18 cellular contexts compared by ENCODE assay signal in the genomic region with DNA sequence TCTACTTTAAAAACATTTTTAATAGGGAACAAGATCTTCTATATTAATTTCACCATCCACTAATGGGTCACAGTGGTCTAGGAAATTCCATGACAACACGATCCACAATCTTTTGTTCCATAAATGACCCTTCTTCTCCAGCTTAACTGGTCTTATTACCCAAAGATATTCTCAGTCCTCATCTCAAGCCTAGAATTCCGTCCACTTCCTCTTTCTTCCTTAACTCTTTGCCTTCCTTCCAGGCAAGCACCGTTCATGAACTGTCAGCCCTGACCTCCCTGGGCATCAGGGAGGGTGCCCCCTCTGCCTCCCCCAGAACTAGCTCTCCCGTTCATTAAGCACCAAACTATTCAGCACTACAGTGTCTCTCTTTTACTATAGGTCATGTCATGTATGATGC. TPM values are rescaled to one million over a fixed set of nuclear protein-coding genes. Genes with fewer than 3 reads are reported as not detected.
DNase-seq lines count a peak whose midpoint lies in the region; ATAC-seq, FAIRE-seq and TF ChIP-seq lines count a peak whose summit lies in the region.
"Had no signal": no experiment of that assay in that cellular context is flagged by ENCODE, and none has a peak within 500 bp of the region (broad histone marks: within the 10 kb centered on the region; RNA-seq: fewer than 3 reads in every experiment).

No MANE protein-coding gene starts in this region.

- RAD21 ChIA-PET in GM12878 (lab: Charles Lee; ENCODE audit: unreplicated experiment): no interaction called here

- ATAC-seq in activated CD8-positive, alpha-beta T cell treated with anti-CD3 and anti-CD28 coated beads for 36 hours: no peak
- no peak for ATAC-seq in activated CD8-positive, alpha-beta T cell treated with anti-CD3 and anti-CD28 coated beads, Interleukin-2, amount 10 ng/mL, durations not matched to agents 7 days and 5 days
- ATAC-seq in GM12878 (no peak), GM18858 (IDR thresholded peaks at IDR 0.05; ENCODE audit: unreplicated experiment) (no peak), HG03432 (IDR thresholded peaks at IDR 0.05; ENCODE audit: unreplicated experiment) (no peak)

- no peaks in the 10 kb centered on the region for H3K79me2 ChIP-seq in GM12878 (ENCODE audit: control insufficient read depth, insufficient read depth, low read length)

- 64% methylated on average over 4 of the region's 4 CpGs for WGBS in GM12878 (ENCODE audit: insufficient coverage, insufficient replicate concordance, low lambda C conversion rate, missing lambda C conversion rate)

- TF ChIP-seq EP300 in GM12878 (IDR thresholded peaks at IDR 0.05; ENCODE audit: borderline replicate concordance in 1 of 2, control insufficient read depth in 1 of 2, low read depth in 2 of 2, low read length in 2 of 2): no peak

- no peaks in the 10 kb centered on the region for H3K9me3 Mint-ChIP-seq in activated CD8-positive, alpha-beta T cell treated with anti-CD3 and anti-CD28 coated beads for 36 hours
- H3K9me3 Mint-ChIP-seq in activated CD8-positive, alpha-beta T cell treated with anti-CD3 and anti-CD28 coated beads, Interleukin-2, amount 10 ng/mL, durations not matched to agents 7 days and 5 days (ENCODE audit: insufficient read depth): no peaks in the 10 kb centered on the region
- H3K9me3 Mint-ChIP-seq: IgD-negative memory B cell had no signal

- H3K4me2 ChIP-seq in GM12878 (ENCODE audit: control insufficient read depth, insufficient read depth): no peak overlapping the region

- H3K36me3 Mint-ChIP-seq in activated CD8-positive, alpha-beta T cell treated with anti-CD3 and anti-CD28 coated beads for 36 hours (ENCODE audit: low read depth): peaks cover 64% of the 10 kb centered on the region
- peaks cover 39% of the 10 kb centered on the region for H3K36me3 Mint-ChIP-seq in activated CD8-positive, alpha-beta T cell treated with anti-CD3 and anti-CD28 coated beads, Interleukin-2, amount 10 ng/mL, durations not matched to agents 7 days and 5 days (ENCODE audit: low read depth)

- H3K9ac ChIP-seq in GM12878 (ENCODE audit: control insufficient read depth, insufficient read depth, low read length): no peak overlapping the region
- H3K9ac ChIP-seq: BLaER1 treated with 17β-estradiol and CSF1 and Interleukin-3, amounts not matched to agents 10 nM and 100 nM had no signal

- H3K27ac Mint-ChIP-seq in activated CD8-positive, alpha-beta T cell treated with anti-CD3 and anti-CD28 coated beads for 36 hours: peak overlapping the region; percentile 60
- H3K27ac Mint-ChIP-seq in activated CD8-positive, alpha-beta T cell treated with anti-CD3 and anti-CD28 coated beads, Interleukin-2, amount 10 ng/mL, durations not matched to agents 7 days and 5 days: no peak overlapping the region
- H3K27ac Mint-ChIP-seq: IgD-negative memory B cell had no signal

- H3K27me3 Mint-ChIP-seq in activated CD8-positive, alpha-beta T cell treated with anti-CD3 and anti-CD28 coated beads for 36 hours: no peaks in the 10 kb centered on the region
- H3K27me3 Mint-ChIP-seq in activated CD8-positive, alpha-beta T cell treated with anti-CD3 and anti-CD28 coated beads, Interleukin-2, amount 10 ng/mL, durations not matched to agents 7 days and 5 days (ENCODE audit: low read depth): no peaks in the 10 kb centered on the region
- H3K27me3 Mint-ChIP-seq: CD4-positive, CD25-positive, alpha-beta regulatory T cell; IgD-negative memory B cell had no signal

- no TSS peak for BruUV-seq in GM12878 (replicated peaks; lab: Mats Ljungman, UMichigan)

- no peak for DNase-seq in activated CD8-positive, alpha-beta T cell treated with anti-CD3 and anti-CD28 coated beads for 36 hours
- DNase-seq in activated CD8-positive, alpha-beta T cell treated with anti-CD3 and anti-CD28 coated beads, Interleukin-2, amount 10 ng/mL, durations not matched to agents 7 days and 5 days: no peak
- DNase-seq in MV-4-11 (lab: John Stamatoyannopoulos, UW) (peak; percentile 17), GM12878 (ENCODE audit: low read depth, low spot score) (no peak), KBM-7 (no peak)
- DNase-seq: ACHN; CD4-positive, CD25-positive, alpha-beta regulatory T cell; DMS79 had no signal

- no peaks in the 10 kb centered on the region for H4K20me1 ChIP-seq in GM12878 (ENCODE audit: control insufficient read depth, insufficient read depth)

- intact Hi-C loops in activated CD8-positive, alpha-beta T cell treated with anti-CD3 and anti-CD28 coated beads for 36 hours (cut with micrococcal nuclease): no loop called here
- intact Hi-C loops in GM12878 (cut with micrococcal nuclease; ENCODE audit: unreplicated experiment): no loop called here

- H3K4me1 Mint-ChIP-seq in activated CD8-positive, alpha-beta T cell treated with anti-CD3 and anti-CD28 coated beads for 36 hours (ENCODE audit: low read depth): peaks cover 56% of the 10 kb centered on the region
- peaks cover 20% of the 10 kb centered on the region for H3K4me1 Mint-ChIP-seq in activated CD8-positive, alpha-beta T cell treated with anti-CD3 and anti-CD28 coated beads, Interleukin-2, amount 10 ng/mL, durations not matched to agents 7 days and 5 days (ENCODE audit: low read depth)

- H3K4me1 ChIP-seq in GM12878 (ENCODE audit: control insufficient read depth, insufficient read depth, low read length): no peaks in the 10 kb centered on the region
- H3K4me1 ChIP-seq: HAP-1 had no signal

- no peaks in the 10 kb centered on the region for H3K36me3 ChIP-seq in GM12878 (ENCODE audit: control insufficient read depth in 2 of 2, insufficient read depth in 2 of 2, low read length in 1 of 2)

- H3K9me3 ChIP-seq in GM12878 (replicated peaks; ENCODE audit: control insufficient read depth, insufficient read depth, low read length): no peaks in the 10 kb centered on the region
- H3K9me3 ChIP-seq: BLaER1 treated with 17β-estradiol and CSF1 and Interleukin-3, amounts not matched to agents 10 nM and 100 nM; HAP-1 had no signal

- no peak overlapping the region for H3K4me3 Mint-ChIP-seq in activated CD8-positive, alpha-beta T cell treated with anti-CD3 and anti-CD28 coated beads for 36 hours
- no peak overlapping the region for H3K4me3 Mint-ChIP-seq in activated CD8-positive, alpha-beta T cell treated with anti-CD3 and anti-CD28 coated beads, Interleukin-2, amount 10 ng/mL, durations not matched to agents 7 days and 5 days
- H3K4me3 Mint-ChIP-seq: CD4-positive, CD25-positive, alpha-beta regulatory T cell had no signal

- no peaks in the 10 kb centered on the region for H3K27me3 ChIP-seq in GM12878 (replicated peaks in 1 of 2; ENCODE audit: control insufficient read depth in 2 of 2, insufficient read depth in 2 of 2, low read length in 1 of 2)
- H3K27me3 ChIP-seq: BLaER1 treated with 17β-estradiol and CSF1 and Interleukin-3, amounts not matched to agents 10 nM and 100 nM had no signal

- CTCF ChIA-PET in activated CD8-positive, alpha-beta T cell treated with anti-CD3 and anti-CD28 coated beads for 36 hours (lab: Charles Lee): no interaction called here
- CTCF ChIA-PET in activated CD8-positive, alpha-beta T cell treated with anti-CD3 and anti-CD28 coated beads, Interleukin-2, amount 10 ng/mL, durations not matched to agents 7 days and 5 days (lab: Charles Lee): interaction anchor here (0.8 kb wide), 1 partner anchor 14 kb away, joined by 3 read pairs; no protein-coding TSS in a partner anchor
- CTCF ChIA-PET in GM12878 (lab: Yijun Ruan, JAX): no interaction called here

- no peak overlapping the region for H3K27ac ChIP-seq in GM12878 (ENCODE audit: control insufficient read depth, insufficient read depth)
- H3K27ac ChIP-seq: BLaER1 treated with 17β-estradiol and CSF1 and Interleukin-3, amounts not matched to agents 10 nM and 100 nM had no signal

- FAIRE-seq in GM12878 (lab: Jason Lieb, UNC): no peak
- FAIRE-seq: GM12892, H1 had no signal

- SMC1A ChIA-PET in GM12878 (lab: Charles Lee; ENCODE audit: uncharacterized antibody, unreplicated experiment): interaction anchor here (1.4 kb wide), 1 partner anchor 17 kb away, joined by 5 read pairs; no protein-coding TSS in a partner anchor

- no peak overlapping the region for H3K4me3 ChIP-seq in GM12878
- H3K4me3 ChIP-seq: BLaER1 treated with 17β-estradiol and CSF1 and Interleukin-3, amounts not matched to agents 10 nM and 100 nM; HAP-1 had no signal

- TF ChIP-seq RAD21 in GM12878 (IDR thresholded peaks at IDR 0.05; ENCODE audit: insufficient read depth, low read depth, low read length): no peak

- in situ Hi-C loops in GM12878 (cut with MboI): no loop called here
- in situ Hi-C loops in KBM-7 (cut with MboI; ENCODE audit: low pct_unique_long_range_greater_than_20kb, low sequenced_read_pairs): no loop called here

- no peak for TF ChIP-seq CTCF in activated CD8-positive, alpha-beta T cell treated with anti-CD3 and anti-CD28 coated beads for 36 hours (IDR thresholded peaks at IDR 0.05)
- no peak for TF ChIP-seq CTCF in GM12878 (IDR thresholded peaks at IDR 0.05 in 2 of 3, conservative IDR thresholded peaks at IDR 0.05 in 1 of 3; ENCODE audit: control insufficient read depth in 2 of 3, extremely low read depth in 1 of 3, insufficient read depth in 1 of 3, low read depth in 3 of 3, low read length in 3 of 3)

- no peak for TF ChIP-seq POLR2A in GM12878 (IDR thresholded peaks at IDR 0.05; ENCODE audit: low read depth, low read length)

- POLR2A ChIA-PET in activated CD8-positive, alpha-beta T cell treated with anti-CD3 and anti-CD28 coated beads for 36 hours (lab: Charles Lee): no interaction called here
- POLR2A ChIA-PET in activated CD8-positive, alpha-beta T cell treated with anti-CD3 and anti-CD28 coated beads, Interleukin-2, amount 10 ng/mL, durations not matched to agents 7 days and 5 days (lab: Charles Lee): no interaction called here
- POLR2A ChIA-PET in GM12878 (lab: Charles Lee): no interaction called here

- no peak overlapping the region for H2AFZ ChIP-seq in GM12878 (ENCODE audit: control insufficient read depth, low read depth, low read length)

RNA-seq across cellular contexts. Expression of gene SAYSD1, which starts 8.0 kb away (rescaled TPM):
- total RNA-seq in activated CD8-positive, alpha-beta T cell treated with anti-CD3 and anti-CD28 coated beads for 36 hours: 10 to 100 TPM; 16.0 to 16.8 TPM
- total RNA-seq in activated CD8-positive, alpha-beta T cell treated with anti-CD3 and anti-CD28 coated beads, Interleukin-2, amount 10 ng/mL, durations not matched to agents 7 days and 5 days: 10 to 100 TPM; 11.0 to 11.8 TPM
- 7.0 and 7.2 TPM in 2 replicates for total RNA-seq in GM12878 (2013; cell fraction: nucleolus; rRNA removed)
- total RNA-seq in GM12878 (2014; rRNA removed): 5.2 and 6.7 TPM in 2 replicates
- total RNA-seq in GM12878 (2014; rRNA removed; fragmentation: Illumina TruSeq; extraction: Trizol): 5.5 and 5.6 TPM in 2 replicates
- total RNA-seq in GM12878 (2021): 5.5 and 7.3 TPM in 2 replicates
- polyA plus RNA-seq in GM12878 (2011; ENCODE audit: low read depth): 3.0 TPM
- 6.6 and 7.0 TPM in 2 replicates for polyA plus RNA-seq in GM12878 (2011; rRNA removed)
- 4.0 and 4.3 TPM in 2 replicates for polyA plus RNA-seq in GM12878 (2011; cell fraction: cytosol; rRNA removed)
- 2.6 and 3.6 TPM in 2 replicates for polyA plus RNA-seq in GM12878 (2011; cell fraction: nucleus; rRNA removed)
- 3.1 and 4.0 TPM in 2 replicates for polyA plus RNA-seq in GM12878 (2012)
- polyA plus RNA-seq in GM12878 (2014; fragmentation: Illumina TruSeq; extraction: Trizol): 5.9 and 6.0 TPM in 2 replicates
- polyA plus RNA-seq in GM12878 (2014; fragmentation: Nextera tagmentation; extraction: Ambion mirVana): 1 to 10 TPM; 1.5 to 2.2 TPM
- polyA plus RNA-seq in GM12878 (2014; rRNA removed): 5.1 and 6.5 TPM in 2 replicates
- 1 to 10 TPM; 6.3 to 7.1 TPM for polyA plus RNA-seq in GM12878 (2016; fragmentation: Nextera tagmentation; extraction: Ambion mirVana)
- 3.3 and 3.8 TPM in 2 replicates for polyA minus RNA-seq in GM12878 (2011; rRNA and poly(A)+ RNA removed)
- polyA minus RNA-seq in GM12878 (2011; cell fraction: cytosol; rRNA and poly(A)+ RNA removed): 1.1 and 1.6 TPM in 2 replicates
- polyA minus RNA-seq in GM12878 (2011; cell fraction: nucleus; rRNA and poly(A)+ RNA removed): 2.7 and 4.7 TPM in 2 replicates

RNA-seq across cellular contexts. Expression of gene GLP1R, which starts 58.5 kb away (rescaled TPM):
- 1 to 10 TPM in 1 of 2 experiments, under 1 TPM in 1; 0.81 to 1.1 TPM for total RNA-seq in activated CD8-positive, alpha-beta T cell treated with anti-CD3 and anti-CD28 coated beads for 36 hours
- total RNA-seq in activated CD8-positive, alpha-beta T cell treated with anti-CD3 and anti-CD28 coated beads, Interleukin-2, amount 10 ng/mL, durations not matched to agents 7 days and 5 days: not detected
- total RNA-seq in GM12878 (2013; cell fraction: nucleolus; rRNA removed): not detected in 2 replicates
- total RNA-seq in GM12878 (2014; rRNA removed) (not detected in 2 replicates), GM12878 (2014; rRNA removed; fragmentation: Illumina TruSeq; extraction: Trizol) (not detected in 2 replicates), GM12878 (2021) (0.05 TPM in 1 of 2 replicates, not detected in the other)
- polyA plus RNA-seq in GM12878 (2011; ENCODE audit: low read depth): not detected
- polyA plus RNA-seq in GM12878 (2011; rRNA removed) (0.01 TPM in 1 of 2 replicates, not detected in the other), GM12878 (2014; fragmentation: Illumina TruSeq; extraction: Trizol) (not detected in 2 replicates), GM12878 (2014; fragmentation: Nextera tagmentation; extraction: Ambion mirVana) (not detected), GM12878 (2014; rRNA removed) (not detected in 2 replicates), GM12878 (2016; fragmentation: Nextera tagmentation; extraction: Ambion mirVana) (not detected)
- not detected in 2 replicates for polyA plus RNA-seq in GM12878 (2011; cell fraction: cytosol; rRNA removed)
- 0.09 and 0.12 TPM in 2 replicates for polyA plus RNA-seq in GM12878 (2011; cell fraction: nucleus; rRNA removed)
- not detected in 2 replicates for polyA plus RNA-seq in GM12878 (2012)
- not detected in 2 replicates for polyA minus RNA-seq in GM12878 (2011; rRNA and poly(A)+ RNA removed)
- polyA minus RNA-seq in GM12878 (2011; cell fraction: cytosol; rRNA and poly(A)+ RNA removed): not detected in 2 replicates
- not detected in 2 replicates for polyA minus RNA-seq in GM12878 (2011; cell fraction: nucleus; rRNA and poly(A)+ RNA removed)
- total RNA-seq: A172; CD4-positive, CD25-positive, alpha-beta regulatory T cell; G401; HT1080 had no signal
- polyA plus RNA-seq: CD4-positive, CD25-positive, alpha-beta regulatory T cell; IgD-negative memory B cell had no signal
